In the genomic region with DNA sequence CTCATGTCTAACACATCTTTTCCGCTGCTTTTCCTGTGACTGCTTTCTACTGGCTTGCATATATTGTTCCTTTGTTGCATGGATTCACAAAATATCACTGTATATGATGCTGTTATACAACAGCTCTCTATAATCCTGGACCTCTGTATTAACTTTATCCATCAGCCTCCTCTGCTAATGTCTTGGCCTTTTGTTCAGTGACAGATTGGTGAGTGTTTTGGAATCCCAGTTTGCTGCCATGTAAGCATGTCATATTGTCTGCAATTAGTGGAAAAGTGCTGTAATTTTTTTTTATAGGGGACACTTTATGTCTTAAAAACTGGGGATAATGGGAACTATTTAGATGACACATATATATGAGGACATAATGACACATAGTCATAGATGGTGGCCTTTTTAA, we compare ENCODE assay signal across 21 cellular contexts. TPM values are rescaled to one million over a fixed set of nuclear protein-coding genes. Genes with fewer than 3 reads are reported as not detected.
"Had no signal": no experiment of that assay in that cellular context is flagged by ENCODE, and none has a peak within 500 bp of the region (broad histone marks: within the 10 kb centered on the region; RNA-seq: fewer than 3 reads in every experiment).

No MANE protein-coding gene starts in this region.

- H3K9me3 Mint-ChIP-seq: mesothelial cell of epicardium; nephron progenitor cell; stimulated activated naive B cell treated with anti-CD40 and anti-IgM and Interleukin-4, amounts not matched to agents 10 μg/mL and 1 μg/mL and 100 μg/mL, for 72 hours had no signal

- H3K36me3 Mint-ChIP-seq: mesothelial cell of epicardium had no signal

- H3K4me3 Mint-ChIP-seq: mesothelial cell of epicardium; natural killer cell; stimulated activated naive B cell treated with anti-CD40 and anti-IgM and Interleukin-4, amounts not matched to agents 10 μg/mL and 1 μg/mL and 100 μg/mL, for 72 hours had no signal

- H3K4me1 Mint-ChIP-seq: natural killer cell had no signal

- ATAC-seq: natural killer cell; pancreas; right cardiac atrium; sciatic nerve; stimulated activated naive B cell treated with anti-CD40 and anti-IgM and Interleukin-4, amounts not matched to agents 10 μg/mL and 1 μg/mL and 100 μg/mL, for 72 hours; stimulated activated naive CD8-positive, alpha-beta T cell treated with anti-CD3 and anti-CD28 coated beads, Interleukin-15, Interleukin-2, amounts not matched to agents 100 U/mL and 50 U/mL, for 24 hours; upper lobe of right lung had no signal

- H3K27ac Mint-ChIP-seq: mesothelial cell of epicardium; naive B cell; natural killer cell; nephron progenitor cell; stimulated activated naive B cell treated with anti-CD40 and anti-IgM and Interleukin-4, amounts not matched to agents 10 μg/mL and 1 μg/mL and 100 μg/mL, for 72 hours had no signal

- DNase-seq: hippocampal formation; kidney; left ventricle myocardium inferior; mesendoderm; naive B cell; natural killer cell; nephron progenitor cell; pancreas; right cardiac atrium; stimulated activated CD4-positive, alpha-beta T cell treated with anti-CD3 and anti-CD28 coated beads, Interleukin-12 subunit alpha, Interleukin-12 subunit beta, amount 100 ng/mL, for 4 hours; stimulated activated CD4-positive, alpha-beta T cell treated with anti-CD3 and anti-CD28 coated beads, Interleukin-15, amount 100 ng/mL, for 24 hours; stimulated activated CD4-positive, alpha-beta T cell treated with anti-CD3 and anti-CD28 coated beads, Interleukin-2, amount 100 ng/mL, for 24 hours; stimulated activated CD4-positive, alpha-beta T cell treated with anti-CD3 and anti-CD28 coated beads, Interleukin-4, amount 100 ng/mL, for 1 hour; stimulated activated naive B cell treated with anti-CD40 and anti-IgM and Interleukin-4, amounts not matched to agents 10 μg/mL and 1 μg/mL and 100 μg/mL, for 72 hours; stimulated activated naive CD8-positive, alpha-beta T cell treated with anti-CD3 and anti-CD28 coated beads, Interleukin-15, Interleukin-2, amounts not matched to agents 100 U/mL and 50 U/mL, for 24 hours; stomach; tibial artery; trophoblast cell; upper lobe of right lung had no signal

RNA-seq across cellular contexts. Expression of gene RIMS1, which starts 3.0 kb away (rescaled TPM):
- total RNA-seq: natural killer cell had no signal
